ENCODE assay signal across 1 cellular context in genomic region chr17:75667825-75668224, GRCh38.
TF ChIP-seq lines count a peak whose summit lies in the region.

No MANE protein-coding gene starts in this region.

TF ChIP-seq in WTC11, 78 proteins besides CTCF, POLR2A, EP300 and RAD21 (continued from another document):
- TF ChIP-seq ATF2 (CRISPR knock-in tag; IDR thresholded peaks at IDR 0.05; ENCODE audit: borderline replicate concordance, low read depth): no peak
- no peak for TF ChIP-seq ZBTB43 (CRISPR knock-in tag; IDR thresholded peaks at IDR 0.05)
- no peak for TF ChIP-seq RORB (CRISPR knock-in tag; IDR thresholded peaks at IDR 0.05)
